9 cellular contexts compared by ENCODE assay signal in the genomic region with DNA sequence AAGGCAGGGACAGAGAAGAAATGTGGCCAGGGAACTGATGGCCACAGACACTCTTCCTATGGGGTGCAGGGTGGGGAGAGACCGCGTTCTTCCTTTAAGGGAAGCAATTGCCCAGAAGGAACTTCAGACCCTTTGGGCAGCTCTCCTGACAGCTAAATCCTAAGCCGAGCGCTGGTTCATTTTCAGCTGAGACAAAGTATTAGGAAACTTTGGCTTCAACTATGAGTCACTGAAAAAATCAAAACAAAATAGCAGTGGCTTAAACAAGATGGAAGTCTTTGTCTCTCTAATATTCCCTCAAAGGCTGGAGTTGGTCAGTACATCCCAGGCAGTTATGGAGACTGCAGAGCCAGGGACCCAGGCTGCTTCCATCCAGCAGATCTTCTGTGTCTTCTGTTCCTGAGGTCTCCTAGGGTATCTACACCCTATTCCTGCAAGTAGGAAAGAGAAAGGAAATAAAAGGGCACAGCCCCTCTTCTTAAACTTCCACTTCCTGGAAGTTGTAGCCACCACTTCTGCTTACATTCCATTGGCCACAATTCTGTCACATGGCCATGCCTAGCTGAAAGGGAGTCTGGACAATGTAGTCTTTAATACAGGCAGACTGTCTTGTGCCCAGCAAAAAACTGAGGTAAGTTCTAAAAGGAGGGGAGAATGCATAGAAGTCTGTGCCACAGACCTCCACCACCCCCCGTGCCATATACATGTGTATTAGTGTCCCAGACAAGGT.
DNase-seq lines count a peak whose midpoint lies in the region; ATAC-seq and TF ChIP-seq lines count a peak whose summit lies in the region.
"Had no signal": no experiment of that assay in that cellular context is flagged by ENCODE, and none has a peak within 500 bp of the region (broad histone marks: within the 10 kb centered on the region; RNA-seq: fewer than 3 reads in every experiment).

No MANE protein-coding gene starts in this region.

- H3K4me2 ChIP-seq in BLaER1 (peak overlapping the region; percentile 69), Karpas-422 (ENCODE audit: low read depth, low read length, poor library complexity, severe bottlenecking) (no peak overlapping the region)

- H3K36me3 ChIP-seq in BLaER1 (no peaks in the 10 kb centered on the region), Karpas-422 (ENCODE audit: insufficient read depth, low read length) (no peaks in the 10 kb centered on the region; the same call in 1 of the 2 replicates)
- no peaks in the 10 kb centered on the region for H3K36me3 ChIP-seq in naive thymus-derived CD4-positive, alpha-beta T cell (ENCODE audit: control insufficient read depth in 2 of 3, insufficient read depth in 3 of 3, low read length in 3 of 3)

- ATAC-seq in naive thymus-derived CD4-positive, alpha-beta T cell, result no peak

- H4K20me1 ChIP-seq in BLaER1 (no peaks in the 10 kb centered on the region), Karpas-422 (ENCODE audit: insufficient read depth, low read depth, low read length) (no peaks in the 10 kb centered on the region)

- CTCF ChIA-PET in naive thymus-derived CD4-positive, alpha-beta T cell (lab: Charles Lee), result interaction anchor here (3.7 to 9.9 kb wide), 2 partner anchors 11 to 14 kb away, joined by 20 to 100 read pairs; no protein-coding TSS in a partner anchor

- H3K4me1 Mint-ChIP-seq in brain, result peaks cover 41% of the 10 kb centered on the region
- H3K4me1 Mint-ChIP-seq in naive thymus-derived CD4-positive, alpha-beta T cell, result peaks cover 32 to 76% (median 72%) of the 10 kb centered on the region in 7 donors

- H3K9me2 ChIP-seq in Karpas-422 (replicated peaks; ENCODE audit: insufficient read depth, low read length), result no peaks in the 10 kb centered on the region

- H3K27me3 ChIP-seq in BLaER1 (no peaks in the 10 kb centered on the region), Karpas-422 (ENCODE audit: low read length) (peaks cover 8% of the 10 kb centered on the region; the same call in 1 of the 2 replicates)
- no peaks in the 10 kb centered on the region for H3K27me3 ChIP-seq in naive thymus-derived CD4-positive, alpha-beta T cell (ENCODE audit: control insufficient read depth in 2 of 2, insufficient read depth in 2 of 2, low read length in 2 of 2)

- no peak for TF ChIP-seq CTCF in brain (conservative IDR thresholded peaks at IDR 0.05)

- H3K27ac ChIP-seq in BLaER1 (no peak overlapping the region), Karpas-422 (ENCODE audit: low read length) (no peak overlapping the region)
- H3K27ac ChIP-seq in naive thymus-derived CD4-positive, alpha-beta T cell (ENCODE audit: low read depth, low read length), result no peak overlapping the region

- H3K4me3 ChIP-seq in BLaER1 (no peak overlapping the region), Karpas-422 (ENCODE audit: low read length) (no peak overlapping the region)
- no peak overlapping the region for H3K4me3 ChIP-seq in naive thymus-derived CD4-positive, alpha-beta T cell (ENCODE audit: low read length)

- H3K36me3 Mint-ChIP-seq in brain, result no peaks in the 10 kb centered on the region
- peaks cover 0 to 19% (median 5%) of the 10 kb centered on the region in 5 donors for H3K36me3 Mint-ChIP-seq in naive thymus-derived CD4-positive, alpha-beta T cell

- no peaks in the 10 kb centered on the region for H3K27me3 Mint-ChIP-seq in brain
- H3K27me3 Mint-ChIP-seq in naive thymus-derived CD4-positive, alpha-beta T cell, result peaks cover 0 to 5% (median 0%) of the 10 kb centered on the region in 5 donors

- H3K9me3 ChIP-seq in BLaER1 (peaks cover 10% of the 10 kb centered on the region), Karpas-422 (ENCODE audit: low read length) (no peaks in the 10 kb centered on the region; the same call in 1 of the 2 replicates)
- H3K9me3 ChIP-seq in naive thymus-derived CD4-positive, alpha-beta T cell (ENCODE audit: control insufficient read depth in 2 of 3, low read length in 3 of 3), result no peaks in the 10 kb centered on the region

- peaks cover 0 to 14% (median 6%) of the 10 kb centered on the region in 5 experiments for H3K9me3 Mint-ChIP-seq in brain
- peaks cover 0 to 15% (median 5%) of the 10 kb centered on the region in 11 donors for H3K9me3 Mint-ChIP-seq in naive thymus-derived CD4-positive, alpha-beta T cell

- H3K9ac ChIP-seq in BLaER1 (no peak overlapping the region), Karpas-422 (ENCODE audit: low read length) (no peak overlapping the region)

- H3K27ac Mint-ChIP-seq in brain, result peak overlapping the region in 3 of 5 experiments; percentile 21 to 81 (median 51)
- peak overlapping the region; percentile 34 to 93 (median 79) for H3K27ac Mint-ChIP-seq in naive thymus-derived CD4-positive, alpha-beta T cell

- POLR2A ChIA-PET in naive thymus-derived CD4-positive, alpha-beta T cell (lab: Charles Lee), result interaction anchor here (0.7 to 2.3 kb wide), 6 partner anchors 9 to 239 kb away, joined by 3 to 12 read pairs (median 4); no protein-coding TSS in a partner anchor

- intact Hi-C loops in naive thymus-derived CD4-positive, alpha-beta T cell (cut with micrococcal nuclease), result no loop called here

- no peaks in the 10 kb centered on the region for H3K79me2 ChIP-seq in Karpas-422 (ENCODE audit: low read length)

- H3K4me1 ChIP-seq in BLaER1 (peaks cover 78% of the 10 kb centered on the region), Karpas-422 (ENCODE audit: low read length) (peaks cover 16% of the 10 kb centered on the region)
- peaks cover 37 to 59% of the 10 kb centered on the region in 2 donors for H3K4me1 ChIP-seq in naive thymus-derived CD4-positive, alpha-beta T cell (ENCODE audit: control insufficient read depth in 2 of 2, insufficient read depth in 2 of 2, low read length in 2 of 2)

- no peak overlapping the region for H3K4me3 Mint-ChIP-seq in brain
- H3K4me3 Mint-ChIP-seq in naive thymus-derived CD4-positive, alpha-beta T cell, result peak overlapping the region in 3 of 10 donors; percentile 8 to 12 (median 8)

- peak; percentile 66 for DNase-seq in Karpas-422
- DNase-seq in naive thymus-derived CD4-positive, alpha-beta T cell, result peak in 1 of 9 donors; percentile 22
- DNase-seq in NCI-H2081 treated with DMSO at 0.1 percent for 48 hours (lab: John Stamatoyannopoulos, UW), result no peak
- DNase-seq in NCI-H2196 treated with DMSO at 0.1 percent for 48 hours (lab: John Stamatoyannopoulos, UW; ENCODE audit: unreplicated experiment), result no peak
- DNase-seq in NCI-H2107 (lab: John Stamatoyannopoulos, UW), result no peak
- no peak for DNase-seq in NCI-H1105 (lab: John Stamatoyannopoulos, UW)
- DNase-seq: NK-92 treated with Interleukin-12 subunit alpha and Interleukin-12 subunit beta, amount 100 ng/mL, for 24 hours had no signal

- no peak overlapping the region for H2AFZ ChIP-seq in Karpas-422 (ENCODE audit: low read length)
